ENCODE assay signal across 8 cellular contexts in genomic region chr11:95337972-95338429, GRCh38.
DNase-seq lines count a peak whose midpoint lies in the region; ATAC-seq, FAIRE-seq and TF ChIP-seq lines count a peak whose summit lies in the region.

No MANE protein-coding gene starts in this region.

- no peak for TF ChIP-seq POLR2A in H54 (IDR thresholded peaks at IDR 0.05; ENCODE audit: low read depth, low read length)

- peak overlapping the region; percentile 58 for H3K27ac ChIP-seq in foreskin keratinocyte

- H3K4me3 ChIP-seq in skeletal muscle satellite cell (ENCODE audit: low read length) = no peak overlapping the region

- H3K27me3 ChIP-seq in foreskin keratinocyte (no peaks in the 10 kb centered on the region), skeletal muscle satellite cell (ENCODE audit: control insufficient read depth, insufficient read depth, low read length) (no peaks in the 10 kb centered on the region)

- H3K36me3 ChIP-seq in skeletal muscle satellite cell (ENCODE audit: insufficient read depth, low read length) = no peaks in the 10 kb centered on the region

- no peak overlapping the region for H3K9ac ChIP-seq in skeletal muscle satellite cell (ENCODE audit: low read depth, low read length)

- peak in 1 of 2 donors; percentile 45 for DNase-seq in foreskin keratinocyte
- DNase-seq in cerebellar cortex (ENCODE audit: low spot score) = no peak
- DNase-seq in H54 (ENCODE audit: insufficient read length, low spot score) = no peak
- DNase-seq in stimulated activated CD4-positive, alpha-beta T cell treated with anti-CD3 and anti-CD28 coated beads, Interleukin-2, amount 100 ng/mL, for 24 hours = no peak

- H3K4me1 ChIP-seq in foreskin keratinocyte (peaks cover 13% of the 10 kb centered on the region), skeletal muscle satellite cell (ENCODE audit: control insufficient read depth, insufficient read depth, low read length) (peaks cover 7% of the 10 kb centered on the region)

- no peak for TF ChIP-seq CTCF in foreskin keratinocyte (conservative IDR thresholded peaks at IDR 0.05)

- ATAC-seq in GM21360 (IDR thresholded peaks at IDR 0.05; ENCODE audit: unreplicated experiment) = peak; percentile 6
- peak; percentile 12 for ATAC-seq in HG03439 (IDR thresholded peaks at IDR 0.05; ENCODE audit: unreplicated experiment)
- ATAC-seq in foreskin keratinocyte = peak; percentile 4
- ATAC-seq in HG03457 (IDR thresholded peaks at IDR 0.05; ENCODE audit: unreplicated experiment) = no peak

- peak overlapping the region; percentile 72 for H3K4me2 ChIP-seq in skeletal muscle satellite cell (ENCODE audit: low read length)

- no peak for FAIRE-seq in H54 (lab: Jason Lieb, UNC)

- no peaks in the 10 kb centered on the region for H3K9me3 ChIP-seq in skeletal muscle satellite cell (replicated peaks; ENCODE audit: low read length)
